Comparison of ENCODE assay signal across 9 cellular contexts in genomic region chr15:64503197-64503596, GRCh38. TPM values are rescaled to one million over a fixed set of nuclear protein-coding genes. Genes with fewer than 3 reads are reported as not detected.
DNase-seq lines count a peak whose midpoint lies in the region; ATAC-seq and TF ChIP-seq lines count a peak whose summit lies in the region.
"Had no signal": no experiment of that assay in that cellular context is flagged by ENCODE, and none has a peak within 500 bp of the region (broad histone marks: within the 10 kb centered on the region; RNA-seq: fewer than 3 reads in every experiment).

No MANE protein-coding gene starts in this region.

- H3K27ac Mint-ChIP-seq in CD4-positive, alpha-beta memory T cell, result peak overlapping the region; percentile 68 to 94 (median 84)
- peak overlapping the region; percentile 86 for H3K27ac Mint-ChIP-seq in chondrocyte (ENCODE audit: unreplicated experiment)
- H3K27ac Mint-ChIP-seq in naive thymus-derived CD8-positive, alpha-beta T cell, result peak overlapping the region; percentile 79 to 95 (median 86)

- H3K9me3 ChIP-seq in CD4-positive, alpha-beta memory T cell (ENCODE audit: control insufficient read depth in 1 of 2, low read length in 2 of 2), result no peaks in the 10 kb centered on the region
- H3K9me3 ChIP-seq in BE2C, result no peaks in the 10 kb centered on the region

- POLR2A ChIA-PET in CD4-positive, alpha-beta memory T cell (lab: Charles Lee; ENCODE audit: partially characterized antibody), result interaction anchor here (0.6 to 2.3 kb wide), 20 partner anchors 9 to 164 kb away, joined by 3 to 14 read pairs (median 4); partner anchors contain the start of genes TRIP4 and ZNF609
- POLR2A ChIA-PET in naive thymus-derived CD8-positive, alpha-beta T cell (lab: Charles Lee), result interaction anchor here (0.6 to 1.6 kb wide), 9 partner anchors 10 to 117 kb away, joined by 3 to 11 read pairs (median 3); no protein-coding TSS in a partner anchor

- H3K36me3 Mint-ChIP-seq in CD4-positive, alpha-beta memory T cell, result peaks cover 31 to 39% of the 10 kb centered on the region in 2 donors
- H3K36me3 Mint-ChIP-seq in chondrocyte (ENCODE audit: low read depth), result peaks cover 11% of the 10 kb centered on the region
- H3K36me3 Mint-ChIP-seq in naive thymus-derived CD8-positive, alpha-beta T cell, result peaks cover 9 to 26% (median 22%) of the 10 kb centered on the region in 3 donors

- no peaks in the 10 kb centered on the region for H3K27me3 Mint-ChIP-seq in CD4-positive, alpha-beta memory T cell
- no peaks in the 10 kb centered on the region for H3K27me3 Mint-ChIP-seq in chondrocyte (ENCODE audit: low read depth)
- H3K27me3 Mint-ChIP-seq in naive thymus-derived CD8-positive, alpha-beta T cell, result no peaks in the 10 kb centered on the region

- peak overlapping the region; percentile 23 to 30 for H3K4me3 ChIP-seq in CD4-positive, alpha-beta memory T cell (ENCODE audit: low read length in 2 of 2)
- H3K4me3 ChIP-seq in BE2C (ENCODE audit: low read depth, low read length), result no peak overlapping the region

- H3K27me3 ChIP-seq in CD4-positive, alpha-beta memory T cell (ENCODE audit: insufficient read depth, low read length), result no peaks in the 10 kb centered on the region
- H3K27me3 ChIP-seq in BE2C, result no peaks in the 10 kb centered on the region

- peak in 1 of 5 donors; percentile 20 for DNase-seq in CD4-positive, alpha-beta memory T cell
- DNase-seq in M059J (ENCODE audit: low read depth) (peak; percentile 77), chondrocyte (ENCODE audit: low spot score) (no peak), DMS79 (lab: John Stamatoyannopoulos, UW) (no peak), BE2C (no peak)
- DNase-seq in naive thymus-derived CD8-positive, alpha-beta T cell, result peak in 2 of 10 donors; percentile 21 to 30
- DNase-seq: GOT3 had no signal

- peak overlapping the region; percentile 49 to 80 (median 68) for H3K4me3 Mint-ChIP-seq in CD4-positive, alpha-beta memory T cell
- H3K4me3 Mint-ChIP-seq in chondrocyte (ENCODE audit: unreplicated experiment), result no peak overlapping the region
- peak overlapping the region; percentile 25 to 78 (median 65) for H3K4me3 Mint-ChIP-seq in naive thymus-derived CD8-positive, alpha-beta T cell

- H3K9me3 Mint-ChIP-seq in CD4-positive, alpha-beta memory T cell, result no peaks in the 10 kb centered on the region
- no peaks in the 10 kb centered on the region for H3K9me3 Mint-ChIP-seq in chondrocyte (ENCODE audit: low read depth)
- no peaks in the 10 kb centered on the region for H3K9me3 Mint-ChIP-seq in naive thymus-derived CD8-positive, alpha-beta T cell

- peaks cover 68 to 91% (median 80%) of the 10 kb centered on the region in 4 donors for H3K4me1 Mint-ChIP-seq in CD4-positive, alpha-beta memory T cell
- H3K4me1 Mint-ChIP-seq in chondrocyte (ENCODE audit: low read depth), result peaks cover 42% of the 10 kb centered on the region
- peaks cover 57 to 92% (median 89%) of the 10 kb centered on the region in 4 donors for H3K4me1 Mint-ChIP-seq in naive thymus-derived CD8-positive, alpha-beta T cell

- TF ChIP-seq CTCF in chondrocyte (IDR thresholded peaks at IDR 0.05), result no peak
- TF ChIP-seq CTCF in BE2C (IDR thresholded peaks at IDR 0.05; ENCODE audit: low read depth, low read length), result no peak

- intact Hi-C loops in CD4-positive, alpha-beta memory T cell (cut with micrococcal nuclease), result loop anchor here (2.0 kb wide), 1 partner anchor 42 kb away; the partner anchor contains the start of gene ZNF609

- peak; percentile 43 to 44 for ATAC-seq in naive thymus-derived CD8-positive, alpha-beta T cell
- no peak for ATAC-seq in HG03159 (IDR thresholded peaks at IDR 0.05; ENCODE audit: unreplicated experiment)
- no peak for ATAC-seq in HG03469 (IDR thresholded peaks at IDR 0.05; ENCODE audit: unreplicated experiment)

- peaks cover 82% of the 10 kb centered on the region for H3K4me1 ChIP-seq in CD4-positive, alpha-beta memory T cell (ENCODE audit: insufficient read depth, low read length)
- H3K4me1 ChIP-seq in BE2C, result peaks cover 25% of the 10 kb centered on the region

- CTCF ChIA-PET in CD4-positive, alpha-beta memory T cell (lab: Charles Lee; ENCODE audit: partially characterized antibody), result interaction anchor here (0.6 to 2.5 kb wide), 7 partner anchors 9 to 150 kb away, joined by 3 to 13 read pairs (median 3); no protein-coding TSS in a partner anchor

- peak overlapping the region; percentile 52 for H3K27ac ChIP-seq in CD4-positive, alpha-beta memory T cell (ENCODE audit: low read depth, low read length)

- peaks cover 7% of the 10 kb centered on the region for H3K36me3 ChIP-seq in CD4-positive, alpha-beta memory T cell (ENCODE audit: insufficient read depth, low read length)
- H3K36me3 ChIP-seq in BE2C, result peaks cover 25% of the 10 kb centered on the region

RNA-seq across cellular contexts. Expression of gene ZNF609, which starts 42.8 kb away (rescaled TPM):
- 10 to 100 TPM; 53.7 to 56.9 TPM for total RNA-seq in CD4-positive, alpha-beta memory T cell
- 10 to 100 TPM in 1 of 2 donors, 1 to 10 TPM in 1; 1.4 to 16.5 TPM for polyA plus RNA-seq in CD4-positive, alpha-beta memory T cell
- total RNA-seq in M059J (2014; rRNA removed; shearing (Covaris generic)), result 10.6 and 18.1 TPM in 2 replicates
- total RNA-seq in chondrocyte, result 24.1 to 27.2 TPM (median 24.2 TPM) in 3 replicates
- total RNA-seq in naive thymus-derived CD8-positive, alpha-beta T cell, result 10 to 100 TPM; 66.1 to 68.2 TPM
- 10 to 100 TPM; 10.2 to 23.7 (median 13.5) TPM for polyA plus RNA-seq in naive thymus-derived CD8-positive, alpha-beta T cell
- polyA plus RNA-seq in BE2C (2012; ENCODE audit: insufficient read depth, insufficient read length, low read depth), result 34.4 TPM

Comparison
In these comparisons a context has a peak if more than half of its experiments do, and no peak if none do; other contexts are left out.
1. ATAC-seq: peak in naive thymus-derived CD8-positive, alpha-beta T cell (2 of 2); none in HG03159 (single experiment) and HG03469 (single experiment).
2. Peak in every context shown above with its lines, with median percentiles within 50 percentile points of each other: H3K27ac Mint-ChIP-seq.